In genomic region chr6:140660295-140660694, GRCh38 we compare ENCODE assay signal across 1 cellular context.
TF ChIP-seq lines count a peak whose summit lies in the region.

No MANE protein-coding gene starts in this region.

TF ChIP-seq in HepG2, 621 proteins besides CTCF, POLR2A, EP300 and RAD21:
- TF ChIP-seq, protein P1, sequence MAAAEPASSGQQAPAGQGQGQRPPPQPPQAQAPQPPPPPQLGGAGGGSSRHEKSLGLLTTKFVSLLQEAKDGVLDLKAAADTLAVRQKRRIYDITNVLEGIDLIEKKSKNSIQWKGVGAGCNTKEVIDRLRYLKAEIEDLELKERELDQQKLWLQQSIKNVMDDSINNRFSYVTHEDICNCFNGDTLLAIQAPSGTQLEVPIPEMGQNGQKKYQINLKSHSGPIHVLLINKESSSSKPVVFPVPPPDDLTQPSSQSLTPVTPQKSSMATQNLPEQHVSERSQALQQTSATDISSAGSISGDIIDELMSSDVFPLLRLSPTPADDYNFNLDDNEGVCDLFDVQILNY (CRISPR knock-in tag; conservative IDR thresholded peaks at IDR 0.05): no peak
- TF ChIP-seq RBFOX2 (IDR thresholded peaks at IDR 0.05; ENCODE audit: low read depth, low read length): no peak
- no peak for TF ChIP-seq RFXAP (CRISPR knock-in tag; IDR thresholded peaks at IDR 0.05; ENCODE audit: borderline replicate concordance)
- TF ChIP-seq, protein P2, sequence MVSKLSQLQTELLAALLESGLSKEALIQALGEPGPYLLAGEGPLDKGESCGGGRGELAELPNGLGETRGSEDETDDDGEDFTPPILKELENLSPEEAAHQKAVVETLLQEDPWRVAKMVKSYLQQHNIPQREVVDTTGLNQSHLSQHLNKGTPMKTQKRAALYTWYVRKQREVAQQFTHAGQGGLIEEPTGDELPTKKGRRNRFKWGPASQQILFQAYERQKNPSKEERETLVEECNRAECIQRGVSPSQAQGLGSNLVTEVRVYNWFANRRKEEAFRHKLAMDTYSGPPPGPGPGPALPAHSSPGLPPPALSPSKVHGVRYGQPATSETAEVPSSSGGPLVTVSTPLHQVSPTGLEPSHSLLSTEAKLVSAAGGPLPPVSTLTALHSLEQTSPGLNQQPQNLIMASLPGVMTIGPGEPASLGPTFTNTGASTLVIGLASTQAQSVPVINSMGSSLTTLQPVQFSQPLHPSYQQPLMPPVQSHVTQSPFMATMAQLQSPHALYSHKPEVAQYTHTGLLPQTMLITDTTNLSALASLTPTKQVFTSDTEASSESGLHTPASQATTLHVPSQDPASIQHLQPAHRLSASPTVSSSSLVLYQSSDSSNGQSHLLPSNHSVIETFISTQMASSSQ (IDR thresholded peaks at IDR 0.05; ENCODE audit: low read depth): no peak
- TF ChIP-seq, protein P2 (CRISPR knock-in tag; IDR thresholded peaks at IDR 0.05; ENCODE audit: borderline replicate concordance): no peak
- no peak for TF ChIP-seq MXD4 (CRISPR knock-in tag; IDR thresholded peaks at IDR 0.05)
- TF ChIP-seq SIN3B (IDR thresholded peaks at IDR 0.05; ENCODE audit: low read length): no peak
- no peak for TF ChIP-seq HHEX (CRISPR knock-in tag; IDR thresholded peaks at IDR 0.05)
- no peak for TF ChIP-seq SRSF9 (IDR thresholded peaks at IDR 0.05; ENCODE audit: borderline replicate concordance, insufficient read depth, low read depth, low read length, poor library complexity, severe bottlenecking)
- no peak for TF ChIP-seq ZBTB37 (CRISPR knock-in tag; IDR thresholded peaks at IDR 0.05)
- no peak for TF ChIP-seq TBX2 (CRISPR knock-in tag; IDR thresholded peaks at IDR 0.05; ENCODE audit: borderline replicate concordance)
- TF ChIP-seq BATF2 (CRISPR knock-in tag; IDR thresholded peaks at IDR 0.05): no peak
- no peak for TF ChIP-seq ZNF747 (CRISPR knock-in tag; IDR thresholded peaks at IDR 0.05; ENCODE audit: borderline replicate concordance)
- TF ChIP-seq, protein P3, sequence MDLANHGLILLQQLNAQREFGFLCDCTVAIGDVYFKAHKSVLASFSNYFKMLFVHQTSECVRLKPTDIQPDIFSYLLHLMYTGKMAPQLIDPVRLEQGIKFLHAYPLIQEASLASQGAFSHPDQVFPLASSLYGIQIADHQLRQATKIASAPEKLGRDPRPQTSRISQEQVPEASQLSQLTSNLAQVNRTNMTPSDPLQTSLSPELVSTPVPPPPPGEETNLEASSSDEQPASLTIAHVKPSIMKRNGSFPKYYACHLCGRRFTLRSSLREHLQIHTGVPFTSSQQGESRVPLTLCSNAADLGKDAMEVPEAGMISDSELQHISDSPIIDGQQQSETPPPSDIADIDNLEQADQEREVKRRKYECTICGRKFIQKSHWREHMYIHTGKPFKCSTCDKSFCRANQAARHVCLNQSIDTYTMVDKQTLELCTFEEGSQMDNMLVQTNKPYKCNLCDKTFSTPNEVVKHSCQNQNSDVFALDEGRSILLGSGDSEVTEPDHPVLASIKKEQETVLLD (CRISPR knock-in tag; IDR thresholded peaks at IDR 0.05; ENCODE audit: low read depth): no peak
